In the genomic region with DNA sequence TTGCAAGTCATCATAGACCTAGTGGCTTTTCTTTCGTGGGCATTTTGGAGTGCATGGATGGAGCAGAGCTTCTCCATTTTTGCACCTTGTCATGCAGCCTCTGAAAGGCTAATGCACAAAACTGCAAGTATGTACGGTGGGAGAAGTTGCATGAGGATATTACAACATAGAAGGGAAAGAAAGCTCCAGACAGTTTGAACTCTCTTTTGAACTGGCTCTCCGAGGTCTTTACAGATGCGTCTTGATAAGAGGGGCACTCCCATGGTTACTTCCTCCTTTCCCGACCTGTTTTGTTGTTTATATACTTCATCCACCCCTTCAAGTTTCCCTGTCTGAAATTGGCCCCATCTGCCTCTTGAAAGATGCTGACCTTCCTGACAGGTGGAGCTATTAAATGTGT, we compare ENCODE assay signal across 1 cellular context.
TF ChIP-seq lines count a peak whose summit lies in the region.

No MANE protein-coding gene starts in this region.

TF ChIP-seq in GM23338, 12 proteins besides CTCF, POLR2A, EP300 and RAD21 (continued from another document):
- TF ChIP-seq, protein P1, sequence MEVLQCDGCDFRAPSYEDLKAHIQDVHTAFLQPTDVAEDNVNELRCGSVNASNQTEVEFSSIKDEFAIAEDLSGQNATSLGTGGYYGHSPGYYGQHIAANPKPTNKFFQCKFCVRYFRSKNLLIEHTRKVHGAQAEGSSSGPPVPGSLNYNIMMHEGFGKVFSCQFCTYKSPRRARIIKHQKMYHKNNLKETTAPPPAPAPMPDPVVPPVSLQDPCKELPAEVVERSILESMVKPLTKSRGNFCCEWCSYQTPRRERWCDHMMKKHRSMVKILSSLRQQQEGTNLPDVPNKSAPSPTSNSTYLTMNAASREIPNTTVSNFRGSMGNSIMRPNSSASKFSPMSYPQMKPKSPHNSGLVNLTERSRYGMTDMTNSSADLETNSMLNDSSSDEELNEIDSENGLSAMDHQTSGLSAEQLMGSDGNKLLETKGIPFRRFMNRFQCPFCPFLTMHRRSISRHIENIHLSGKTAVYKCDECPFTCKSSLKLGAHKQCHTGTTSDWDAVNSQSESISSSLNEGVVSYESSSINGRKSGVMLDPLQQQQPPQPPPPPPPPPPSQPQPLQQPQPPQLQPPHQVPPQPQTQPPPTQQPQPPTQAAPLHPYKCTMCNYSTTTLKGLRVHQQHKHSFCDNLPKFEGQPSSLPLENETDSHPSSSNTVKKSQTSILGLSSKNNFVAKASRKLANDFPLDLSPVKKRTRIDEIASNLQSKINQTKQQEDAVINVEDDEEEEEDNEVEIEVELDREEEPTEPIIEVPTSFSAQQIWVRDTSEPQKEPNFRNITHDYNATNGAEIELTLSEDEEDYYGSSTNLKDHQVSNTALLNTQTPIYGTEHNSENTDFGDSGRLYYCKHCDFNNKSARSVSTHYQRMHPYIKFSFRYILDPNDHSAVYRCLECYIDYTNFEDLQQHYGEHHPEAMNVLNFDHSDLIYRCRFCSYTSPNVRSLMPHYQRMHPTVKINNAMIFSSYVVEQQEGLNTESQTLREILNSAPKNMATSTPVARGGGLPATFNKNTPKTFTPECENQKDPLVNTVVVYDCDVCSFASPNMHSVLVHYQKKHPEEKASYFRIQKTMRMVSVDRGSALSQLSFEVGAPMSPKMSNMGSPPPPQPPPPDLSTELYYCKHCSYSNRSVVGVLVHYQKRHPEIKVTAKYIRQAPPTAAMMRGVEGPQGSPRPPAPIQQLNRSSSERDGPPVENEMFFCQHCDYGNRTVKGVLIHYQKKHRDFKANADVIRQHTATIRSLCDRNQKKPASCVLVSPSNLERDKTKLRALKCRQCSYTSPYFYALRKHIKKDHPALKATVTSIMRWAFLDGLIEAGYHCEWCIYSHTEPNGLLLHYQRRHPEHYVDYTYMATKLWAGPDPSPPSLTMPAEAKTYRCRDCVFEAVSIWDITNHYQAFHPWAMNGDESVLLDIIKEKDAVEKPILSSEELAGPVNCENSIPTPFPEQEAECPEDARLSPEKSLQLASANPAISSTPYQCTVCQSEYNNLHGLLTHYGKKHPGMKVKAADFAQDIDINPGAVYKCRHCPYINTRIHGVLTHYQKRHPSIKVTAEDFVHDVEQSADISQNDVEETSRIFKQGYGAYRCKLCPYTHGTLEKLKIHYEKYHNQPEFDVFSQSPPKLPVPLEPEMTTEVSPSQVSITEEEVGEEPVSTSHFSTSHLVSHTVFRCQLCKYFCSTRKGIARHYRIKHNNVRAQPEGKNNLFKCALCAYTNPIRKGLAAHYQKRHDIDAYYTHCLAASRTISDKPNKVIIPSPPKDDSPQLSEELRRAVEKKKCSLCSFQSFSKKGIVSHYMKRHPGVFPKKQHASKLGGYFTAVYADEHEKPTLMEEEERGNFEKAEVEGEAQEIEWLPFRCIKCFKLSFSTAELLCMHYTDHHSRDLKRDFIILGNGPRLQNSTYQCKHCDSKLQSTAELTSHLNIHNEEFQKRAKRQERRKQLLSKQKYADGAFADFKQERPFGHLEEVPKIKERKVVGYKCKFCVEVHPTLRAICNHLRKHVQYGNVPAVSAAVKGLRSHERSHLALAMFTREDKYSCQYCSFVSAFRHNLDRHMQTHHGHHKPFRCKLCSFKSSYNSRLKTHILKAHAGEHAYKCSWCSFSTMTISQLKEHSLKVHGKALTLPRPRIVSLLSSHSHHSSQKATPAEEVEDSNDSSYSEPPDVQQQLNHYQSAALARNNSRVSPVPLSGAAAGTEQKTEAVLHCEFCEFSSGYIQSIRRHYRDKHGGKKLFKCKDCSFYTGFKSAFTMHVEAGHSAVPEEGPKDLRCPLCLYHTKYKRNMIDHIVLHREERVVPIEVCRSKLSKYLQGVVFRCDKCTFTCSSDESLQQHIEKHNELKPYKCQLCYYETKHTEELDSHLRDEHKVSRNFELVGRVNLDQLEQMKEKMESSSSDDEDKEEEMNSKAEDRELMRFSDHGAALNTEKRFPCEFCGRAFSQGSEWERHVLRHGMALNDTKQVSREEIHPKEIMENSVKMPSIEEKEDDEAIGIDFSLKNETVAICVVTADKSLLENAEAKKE (CRISPR knock-in tag; IDR thresholded peaks at IDR 0.05), result no peak
- no peak for TF ChIP-seq EZH2 (IDR thresholded peaks at IDR 0.05; ENCODE audit: low read depth, unreplicated experiment)
